ENCODE assay signal across 8 cellular contexts in genomic region chr19:43474986-43475705, GRCh38. TPM values are rescaled to one million over a fixed set of nuclear protein-coding genes. Genes with fewer than 3 reads are reported as not detected.
DNase-seq lines count a peak whose midpoint lies in the region; ATAC-seq and TF ChIP-seq lines count a peak whose summit lies in the region.

No MANE protein-coding gene starts in this region.

- H2AFZ ChIP-seq in ACC112 (ENCODE audit: low read length, unreplicated experiment): no peak overlapping the region
- peak overlapping the region; percentile 42; the same call in 1 of the 2 replicates for H2AFZ ChIP-seq in KMS-11 (ENCODE audit: low read depth)
- peak overlapping the region; percentile 47 for H2AFZ ChIP-seq in osteoblast (ENCODE audit: low read length)

- peak overlapping the region; percentile 43 for H3K4me2 ChIP-seq in KMS-11
- peak overlapping the region; percentile 68 for H3K4me2 ChIP-seq in osteoblast (ENCODE audit: insufficient read depth, low read length)

- H3K9me3 ChIP-seq in osteoblast (ENCODE audit: low read depth, low read length): no peaks in the 10 kb centered on the region

- no peaks in the 10 kb centered on the region for H3K36me3 ChIP-seq in ACC112 (ENCODE audit: insufficient read depth, low read length)
- no peaks in the 10 kb centered on the region for H3K36me3 ChIP-seq in KMS-11 (ENCODE audit: insufficient read depth)
- H3K36me3 ChIP-seq in osteoblast (ENCODE audit: insufficient read depth, low read length): peaks cover 6% of the 10 kb centered on the region

- intact Hi-C loops in head of caudate nucleus (cut with DNase I): no loop called here

- DNase-seq in SW 1271 (lab: John Stamatoyannopoulos, UW) (peak; percentile 50 to 72), head of caudate nucleus (peak; percentile 79 to 95 (median 90)), osteoblast (ENCODE audit: insufficient read length, low spot score, missing footprints) (peak; percentile 97), superior temporal gyrus (ENCODE audit: extremely low spot score) (peak; percentile 90)
- peak; percentile 89 for DNase-seq in activated naive CD8-positive, alpha-beta T cell treated with anti-CD3 and anti-CD28 coated beads, Interleukin-2, amount 50 U/mL, for 16 hours (ENCODE audit: low read depth, low spot score)

- H3K27me3 ChIP-seq in ACC112 (ENCODE audit: insufficient read depth, low read length) (no peaks in the 10 kb centered on the region), KMS-11 (ENCODE audit: insufficient read depth, low read depth) (no peaks in the 10 kb centered on the region), osteoblast (ENCODE audit: insufficient read depth, low read length) (no peaks in the 10 kb centered on the region)

- no peak for TF ChIP-seq CTCF in KMS-11 (conservative IDR thresholded peaks at IDR 0.05; ENCODE audit: low read depth, low read length)
- TF ChIP-seq CTCF in osteoblast (IDR thresholded peaks at IDR 0.05; ENCODE audit: extremely low read depth, low read depth, low read length): no peak

- peak overlapping the region; percentile 48 for H3K27ac ChIP-seq in ACC112 (ENCODE audit: low read depth, low read length)
- H3K27ac ChIP-seq in KMS-11: no peak overlapping the region
- H3K27ac ChIP-seq in osteoblast (ENCODE audit: low read depth, low read length): peak overlapping the region; percentile 59

- peak overlapping the region; percentile 59 for H3K4me3 ChIP-seq in ACC112 (ENCODE audit: low read depth, low read length)
- no peak overlapping the region for H3K4me3 ChIP-seq in KMS-11 (IDR thresholded peaks at IDR 0.05; ENCODE audit: insufficient read depth, low read depth, low read length)
- peak overlapping the region; percentile 46 for H3K4me3 ChIP-seq in osteoblast (ENCODE audit: insufficient read depth, low read length)

- H3K9ac ChIP-seq in KMS-11: peak overlapping the region; percentile 13; the same call in 1 of the 2 replicates

- H4K20me1 ChIP-seq in KMS-11 (ENCODE audit: insufficient read depth) (no peaks in the 10 kb centered on the region), osteoblast (ENCODE audit: insufficient read depth, low read length) (no peaks in the 10 kb centered on the region)

- H3K79me2 ChIP-seq in ACC112 (ENCODE audit: control insufficient read depth, insufficient read depth, low read length, unreplicated experiment) (no peaks in the 10 kb centered on the region), KMS-11 (ENCODE audit: insufficient read depth, low read depth) (no peaks in the 10 kb centered on the region), osteoblast (ENCODE audit: insufficient read depth, low read length) (no peaks in the 10 kb centered on the region)

- ATAC-seq in GM19035 (IDR thresholded peaks at IDR 0.05; ENCODE audit: unreplicated experiment): peak; percentile 70

- H3K4me1 ChIP-seq in ACC112 (ENCODE audit: control insufficient read depth, insufficient read depth, low read length, unreplicated experiment): peaks cover 8% of the 10 kb centered on the region
- peaks cover 5% of the 10 kb centered on the region for H3K4me1 ChIP-seq in KMS-11 (ENCODE audit: low read depth, poor library complexity, severe bottlenecking)
- H3K4me1 ChIP-seq in osteoblast (ENCODE audit: insufficient read depth, low read length): peaks cover 19% of the 10 kb centered on the region

RNA-seq across cellular contexts. Expression of gene LYPD3, which starts 9.7 kb away (rescaled TPM):
- total RNA-seq in osteoblast: 0.88 TPM in 1 of 2 replicates, not detected in the other

RNA-seq across cellular contexts. Expression of gene PHLDB3, which starts 29.4 kb away (rescaled TPM):
- 10.9 and 12.1 TPM in 2 replicates for total RNA-seq in osteoblast

RNA-seq across cellular contexts. Expression of gene ETHE1, which starts 51.9 kb away (rescaled TPM):
- 42.7 and 52.1 TPM in 2 replicates for total RNA-seq in osteoblast

RNA-seq across cellular contexts. Expression of gene ZNF575, which starts 57.8 kb away (rescaled TPM):
- total RNA-seq in osteoblast: 0.29 and 0.72 TPM in 2 replicates
